ENCODE assay signal across 8 cellular contexts in the genomic region with DNA sequence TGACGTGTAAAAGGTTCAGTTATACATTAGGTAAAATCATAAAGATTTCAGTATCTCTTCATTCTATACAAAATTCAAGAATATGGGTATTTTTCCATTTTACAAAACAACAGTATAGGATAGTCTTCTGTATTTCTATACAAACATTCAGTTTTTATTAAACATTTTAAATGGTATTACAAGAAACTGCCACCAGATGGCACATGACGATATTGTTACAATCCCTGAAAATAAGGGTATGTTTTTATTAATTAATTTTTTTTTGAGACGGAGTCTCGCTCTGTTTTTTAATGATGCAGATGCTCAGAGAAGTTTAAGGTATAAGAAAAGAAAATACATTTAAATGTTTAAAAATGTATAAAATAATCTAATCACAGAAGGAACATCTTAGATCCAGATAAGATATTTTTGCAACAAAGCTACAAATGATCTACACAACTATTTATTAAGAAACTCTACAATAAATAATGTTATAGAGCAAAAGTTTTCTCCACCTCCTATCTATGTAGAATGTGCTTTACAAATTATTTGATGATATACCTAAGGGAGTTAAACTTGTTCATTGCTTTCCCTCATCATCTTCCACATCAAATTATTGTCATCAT. TPM values are rescaled to one million over a fixed set of nuclear protein-coding genes. Genes with fewer than 3 reads are reported as not detected.
DNase-seq lines count a peak whose midpoint lies in the region; ATAC-seq and TF ChIP-seq lines count a peak whose summit lies in the region.

No MANE protein-coding gene starts in this region.

- peak; percentile 50 for DNase-seq in Ammon's horn (ENCODE audit: low spot score)
- peak; percentile 42 for DNase-seq in GM10248 (ENCODE audit: extremely low spot score)
- peak; percentile 61 to 75 for DNase-seq in NCI-H446 (lab: John Stamatoyannopoulos, UW)
- DNase-seq in T47D (ENCODE audit: low read depth in 1 of 2, low spot score in 1 of 2) = peak; percentile 9 to 57
- DNase-seq in left lung = no peak
- no peak for DNase-seq in effector CD8-positive, alpha-beta T cell (lab: John Stamatoyannopoulos, UW)
- DNase-seq in stimulated activated CD4-positive, alpha-beta T cell treated with anti-CD3 and anti-CD28 coated beads, Interleukin-4, amount 100 ng/mL, for 4 hours = no peak
- no peak for DNase-seq in NCI-H524 treated with DMSO at 0.1 percent for 48 hours (lab: John Stamatoyannopoulos, UW)

- no peak overlapping the region for H3K4me3 ChIP-seq in left lung

- intact Hi-C loops in left lung (cut with DNase I) = no loop called here

- no peaks in the 10 kb centered on the region for H3K27me3 ChIP-seq in left lung

- H3K4me1 ChIP-seq in left lung = peaks cover 0 to 5% of the 10 kb centered on the region in 2 donors

- peaks cover 0 to 13% of the 10 kb centered on the region in 2 donors for H3K36me3 ChIP-seq in left lung

- no peaks in the 10 kb centered on the region for H3K9me3 ChIP-seq in left lung

- POLR2A ChIA-PET in GM10248 (lab: Yijun Ruan, JAX) = interaction anchor here (0.7 kb wide), 1 partner anchor 68 kb away, joined by 4 read pairs; no protein-coding TSS in a partner anchor

- TF ChIP-seq CTCF in GM10248 (IDR thresholded peaks at IDR 0.05; ENCODE audit: control extremely low read depth, extremely low read depth, low read depth, missing control alignments) (peak; percentile 35), left lung (IDR thresholded peaks at IDR 0.05) (peak; percentile 32 to 47)

- CTCF ChIA-PET in GM10248 (lab: Yijun Ruan, JAX) = interaction anchor here (0.7 to 4.2 kb wide), 35 partner anchors 8 to 447 kb away, joined by 3 to 34 read pairs (median 4); a partner anchor contains a TSS

- ATAC-seq in left lung = peak; percentile 54

- in situ Hi-C loops in T47D (cut with HindIII; ENCODE audit: low pct_unique_long_range_greater_than_20kb, low sequenced_read_pairs) = no loop called here

- H3K27ac ChIP-seq in left lung = no peak overlapping the region

RNA-seq across cellular contexts. Expression of a gene that starts 23.5 kb away (rescaled TPM):
- 10 to 100 TPM; 15.6 to 19.5 TPM for total RNA-seq in left lung

RNA-seq across cellular contexts. Expression of a gene that starts 35.7 kb away (rescaled TPM):
- total RNA-seq in left lung = 10 to 100 TPM in 1 of 2 donors, 1 to 10 TPM in 1; 5.6 to 10.0 TPM

RNA-seq across cellular contexts. Expression of a gene that starts 51.6 kb away (rescaled TPM):
- 1 to 10 TPM; 2.2 to 2.3 TPM for total RNA-seq in left lung

Comparison
In these comparisons a context has a peak if more than half of its experiments do, and no peak if none do; other contexts are left out.
1. DNase-seq: peak in Ammon's horn (single experiment), GM10248 (single experiment), NCI-H446 (2 of 2) and T47D (2 of 2); none in left lung (0 of 2), effector CD8-positive, alpha-beta T cell (single experiment), stimulated activated CD4-positive, alpha-beta T cell treated with anti-CD3 and anti-CD28 coated beads, Interleukin-4, amount 100 ng/mL, for 4 hours (0 of 2) and NCI-H524 treated with DMSO at 0.1 percent for 48 hours (single experiment).